Comparison of ENCODE assay signal across 17 cellular contexts in genomic region chr13:66927562-66927961, GRCh38.
"Had no signal": no experiment of that assay in that cellular context is flagged by ENCODE, and none has a peak within 500 bp of the region (broad histone marks: within the 10 kb centered on the region; RNA-seq: fewer than 3 reads in every experiment).

No MANE protein-coding gene starts in this region.

- H3K27ac ChIP-seq: ascending aorta, heart left ventricle, left ventricle myocardium inferior, prostate gland, testis, upper lobe of left lung had no signal

- H3K36me3 ChIP-seq: ascending aorta, gastroesophageal sphincter, heart left ventricle, left ventricle myocardium inferior, prostate gland, upper lobe of left lung had no signal

- DNase-seq: activated CD4-positive, alpha-beta T cell treated with anti-CD3 and anti-CD28 coated beads, Interleukin-2, amount 50 U/mL, for 48 hours; activated gamma-delta T cell; cerebellar nuclear complex; cortex of kidney; heart left ventricle; left ventricle myocardium inferior; right cardiac atrium; stimulated activated CD4-positive, alpha-beta T cell treated with anti-CD3 and anti-CD28 coated beads, Interleukin-15, amount 100 ng/mL, for 24 hours; stimulated activated CD4-positive, alpha-beta T cell treated with anti-CD3 and anti-CD28 coated beads, Interleukin-2, amount 100 ng/mL, for 48 hours; T-helper 17 cell; testis; upper lobe of left lung had no signal

- H3K36me3 Mint-ChIP-seq: activated naive CD4-positive, alpha-beta T cell treated with anti-CD3 and anti-CD28 coated beads, Interleukin-2, amount 50 U/mL, for 24 hours had no signal

- H3K9me3 ChIP-seq: ascending aorta, gastroesophageal sphincter, heart left ventricle, left ventricle myocardium inferior, prostate gland, testis, upper lobe of left lung had no signal

- H3K9me3 Mint-ChIP-seq: activated naive CD4-positive, alpha-beta T cell treated with anti-CD3 and anti-CD28 coated beads, Interleukin-2, amount 50 U/mL, for 24 hours; neural crest cell had no signal

- H3K4me1 Mint-ChIP-seq: activated naive CD4-positive, alpha-beta T cell treated with anti-CD3 and anti-CD28 coated beads, Interleukin-2, amount 50 U/mL, for 24 hours; T-helper 17 cell had no signal

- H3K4me1 ChIP-seq: ascending aorta, heart left ventricle, left ventricle myocardium inferior, prostate gland, testis, upper lobe of left lung had no signal

- H3K4me3 Mint-ChIP-seq: activated naive CD4-positive, alpha-beta T cell treated with anti-CD3 and anti-CD28 coated beads, Interleukin-2, amount 50 U/mL, for 24 hours; neural crest cell; T-helper 17 cell had no signal

- H3K27me3 Mint-ChIP-seq: activated naive CD4-positive, alpha-beta T cell treated with anti-CD3 and anti-CD28 coated beads, Interleukin-2, amount 50 U/mL, for 24 hours; T-helper 17 cell had no signal

- H3K4me3 ChIP-seq: ascending aorta, gastroesophageal sphincter, heart left ventricle, left ventricle myocardium inferior, prostate gland, testis, upper lobe of left lung had no signal

- H3K27me3 ChIP-seq: ascending aorta, gastroesophageal sphincter, heart left ventricle, testis, upper lobe of left lung had no signal

- H3K27ac Mint-ChIP-seq: activated naive CD4-positive, alpha-beta T cell treated with anti-CD3 and anti-CD28 coated beads, Interleukin-2, amount 50 U/mL, for 24 hours; T-helper 17 cell had no signal
